Comparison of ENCODE assay signal across 10 cellular contexts in the genomic region with DNA sequence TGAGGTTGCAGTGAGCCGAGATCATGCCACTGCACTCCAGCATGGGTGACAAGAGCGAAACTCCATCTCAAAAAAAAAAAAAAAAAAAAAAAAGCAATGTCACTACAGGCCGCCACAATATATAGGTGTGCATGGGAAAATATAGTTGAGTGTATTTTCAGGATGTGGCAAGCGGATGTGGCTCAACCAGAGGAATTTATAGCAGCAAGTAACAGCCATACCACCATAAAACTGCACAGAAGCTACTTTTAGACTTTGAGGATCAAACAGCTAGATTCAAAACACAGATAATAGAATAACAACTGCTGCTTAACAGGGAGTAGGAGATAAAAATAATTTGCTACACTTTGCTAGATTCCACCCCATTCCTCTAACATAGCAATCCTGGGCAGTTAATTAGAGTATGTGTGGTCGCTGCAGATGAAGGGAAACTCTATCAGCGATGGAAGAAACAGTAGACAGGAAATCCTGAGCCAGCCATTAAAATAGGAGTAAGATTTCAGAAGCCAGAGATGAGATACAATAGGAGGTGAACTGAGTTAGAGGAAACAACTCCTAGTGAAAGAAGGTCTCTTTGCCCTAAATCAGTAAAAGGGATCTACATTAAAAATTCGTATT.
DNase-seq lines count a peak whose midpoint lies in the region; ATAC-seq and TF ChIP-seq lines count a peak whose summit lies in the region.
"Had no signal": no experiment of that assay in that cellular context is flagged by ENCODE, and none has a peak within 500 bp of the region (broad histone marks: within the 10 kb centered on the region; RNA-seq: fewer than 3 reads in every experiment).

No MANE protein-coding gene starts in this region.

- no peak for TF ChIP-seq POLR2A in adrenal gland (IDR thresholded peaks at IDR 0.05)

- H3K27me3 Mint-ChIP-seq in naive thymus-derived CD8-positive, alpha-beta T cell, result no peaks in the 10 kb centered on the region

- H3K9me3 Mint-ChIP-seq in naive thymus-derived CD8-positive, alpha-beta T cell, result no peaks in the 10 kb centered on the region

- H3K36me3 ChIP-seq in adrenal gland (replicated peaks in 1 of 2), result no peaks in the 10 kb centered on the region

- WGBS in adrenal gland, 4 donors, result 71 to 81% (median 76%) methylated on average over 7 of the region's 7 CpGs

- H3K4me1 Mint-ChIP-seq in naive thymus-derived CD8-positive, alpha-beta T cell, result peaks cover 56 to 89% (median 87%) of the 10 kb centered on the region in 4 donors

- no peaks in the 10 kb centered on the region for H3K4me1 ChIP-seq in adrenal gland (replicated peaks in 1 of 2)

- no peak overlapping the region for H3K27ac ChIP-seq in adrenal gland
- H3K27ac ChIP-seq: RWPE1 had no signal

- ATAC-seq in HG02870 (IDR thresholded peaks at IDR 0.05; ENCODE audit: unreplicated experiment), result peak; percentile 57
- peak; percentile 88 to 90 for ATAC-seq in naive thymus-derived CD8-positive, alpha-beta T cell
- ATAC-seq: HCT116 had no signal

- peak overlapping the region in 8 of 10 donors; percentile 8 to 84 (median 54) for H3K27ac Mint-ChIP-seq in naive thymus-derived CD8-positive, alpha-beta T cell

- H3K36me3 Mint-ChIP-seq in naive thymus-derived CD8-positive, alpha-beta T cell, result no peaks in the 10 kb centered on the region

- TF ChIP-seq CTCF in GM13977 (IDR thresholded peaks at IDR 0.05; ENCODE audit: extremely low read depth, insufficient read depth, missing control alignments) (no peak), adrenal gland (IDR thresholded peaks at IDR 0.05) (no peak)

- peak overlapping the region; percentile 32 to 74 (median 64) for H3K4me3 Mint-ChIP-seq in naive thymus-derived CD8-positive, alpha-beta T cell

- POLR2A ChIA-PET in naive thymus-derived CD8-positive, alpha-beta T cell (lab: Charles Lee), result interaction anchor here (0.5 to 4.4 kb wide), 6 partner anchors 10 to 1949 kb away, joined by 3 to 37 read pairs (median 4); a partner anchor contains a TSS

- intact Hi-C loops in adrenal gland (cut with DNase I), result no loop called here

- DNase-seq in SKM-1 treated with dmso at 0.1 percent for 144 hours (lab: John Stamatoyannopoulos, UW; ENCODE audit: unreplicated experiment) (peak; percentile 29), SKM-1 (lab: John Stamatoyannopoulos, UW; ENCODE audit: unreplicated experiment) (no peak), RPMI8226 (peak; percentile 81), GM13977 (ENCODE audit: low spot score) (no peak), NCI-H2029 (lab: John Stamatoyannopoulos, UW) (no peak), adrenal gland (no peak)
- peak in 9 of 10 donors; percentile 7 to 77 (median 38) for DNase-seq in naive thymus-derived CD8-positive, alpha-beta T cell

- no peaks in the 10 kb centered on the region for H3K27me3 ChIP-seq in adrenal gland

- in situ Hi-C loops in GM13977 (cut with MboI; ENCODE audit: low pct_unique_long_range_greater_than_20kb, low sequenced_read_pairs, unreplicated experiment), result no loop called here

- H3K9me3 ChIP-seq in adrenal gland (replicated peaks in 1 of 3), result no peaks in the 10 kb centered on the region

- no peak overlapping the region for H3K4me3 ChIP-seq in adrenal gland

Comparison
In these comparisons a context has a peak if more than half of its experiments do, and no peak if none do; other contexts are left out.
1. DNase-seq: peak in SKM-1 treated with dmso at 0.1 percent for 144 hours (single experiment), RPMI8226 (single experiment) and naive thymus-derived CD8-positive, alpha-beta T cell (9 of 10); none in SKM-1 (single experiment), GM13977 (single experiment), NCI-H2029 (single experiment) and adrenal gland (0 of 7).